ENCODE assay signal across 17 cellular contexts in genomic region chr15:29309139-29309538, GRCh38. TPM values are rescaled to one million over a fixed set of nuclear protein-coding genes. Genes with fewer than 3 reads are reported as not detected.
DNase-seq lines count a peak whose midpoint lies in the region; ATAC-seq lines count a peak whose summit lies in the region.
"Had no signal": no experiment of that assay in that cellular context is flagged by ENCODE, and none has a peak within 500 bp of the region (broad histone marks: within the 10 kb centered on the region; RNA-seq: fewer than 3 reads in every experiment).

No MANE protein-coding gene starts in this region.

- ATAC-seq in GM18858 (IDR thresholded peaks at IDR 0.05; ENCODE audit: unreplicated experiment), result peak; percentile 70
- ATAC-seq in GM21529 (IDR thresholded peaks at IDR 0.05; ENCODE audit: unreplicated experiment), result peak; percentile 62
- ATAC-seq in HG03135 (IDR thresholded peaks at IDR 0.05; ENCODE audit: unreplicated experiment), result peak; percentile 86
- peak; percentile 78 to 95 for ATAC-seq in naive B cell (ENCODE audit: low read depth in 2 of 2)
- ATAC-seq in GM19324 (IDR thresholded peaks at IDR 0.05; ENCODE audit: low FRiP score, unreplicated experiment), result no peak
- ATAC-seq: gastrocnemius medialis had no signal

- H3K27ac Mint-ChIP-seq in naive B cell, result peak overlapping the region in 4 of 6 donors; percentile 37 to 77 (median 54)
- H3K27ac Mint-ChIP-seq: nephron had no signal

- H3K4me1 Mint-ChIP-seq in naive B cell, result peaks cover 6 to 21% (median 12%) of the 10 kb centered on the region in 3 donors
- H3K4me1 Mint-ChIP-seq: nephron had no signal

- no peaks in the 10 kb centered on the region for H3K36me3 Mint-ChIP-seq in naive B cell

- peak overlapping the region in 1 of 8 donors; percentile 54 for H3K4me3 Mint-ChIP-seq in naive B cell
- H3K4me3 Mint-ChIP-seq: nephron had no signal

- peaks cover 15 to 27% (median 16%) of the 10 kb centered on the region in 3 donors for H3K27me3 Mint-ChIP-seq in naive B cell

- DNase-seq in naive B cell, result peak; percentile 26
- DNase-seq in SIG-M5 treated with dmso at 0.1 percent for 504 hours (lab: John Stamatoyannopoulos, UW; ENCODE audit: unreplicated experiment), result no peak
- no peak for DNase-seq in foreskin melanocyte
- DNase-seq: activated CD4-positive, CD25-positive, alpha-beta regulatory T cell; activated gamma-delta T cell; anterior cingulate cortex; gastrocnemius medialis; NCI-H2107; NCI-H748 treated with DMSO at 0.1 percent for 48 hours; RPMI8226; substantia nigra; T-helper 1 cell had no signal

- peaks cover 0 to 1% (median 0%) of the 10 kb centered on the region in 7 donors for H3K9me3 Mint-ChIP-seq in naive B cell
- H3K9me3 Mint-ChIP-seq: nephron had no signal

RNA-seq across cellular contexts. Expression of gene NSMCE3, which starts 39.5 kb away (rescaled TPM):
- 10 to 100 TPM; 33.7 to 43.3 (median 40.4) TPM for polyA plus RNA-seq in naive B cell (ENCODE audit: low read depth in 6 of 6)
